Comparison of ENCODE assay signal across 28 cellular contexts in genomic region chrX:112631892-112632291, GRCh38. TPM values are rescaled to one million over a fixed set of nuclear protein-coding genes. Genes with fewer than 3 reads are reported as not detected.
"Had no signal": no experiment of that assay in that cellular context is flagged by ENCODE, and none has a peak within 500 bp of the region (broad histone marks: within the 10 kb centered on the region; RNA-seq: fewer than 3 reads in every experiment).

No MANE protein-coding gene starts in this region.

- H3K4me3 ChIP-seq: esophagus squamous epithelium, lung, skin epidermis, spleen, testis, tibial artery had no signal

- FAIRE-seq: endometrium, kidney, urothelium cell line had no signal

- H3K36me3 ChIP-seq: esophagus squamous epithelium, neutrophil, spleen, tibial artery had no signal

- H3K36me3 Mint-ChIP-seq: memory B cell; natural killer cell; stimulated activated memory B cell treated with anti-CD40 and anti-IgM and Interleukin-4, amounts not matched to agents 10 μg/mL and 1 μg/mL and 100 μg/mL, for 72 hours; type B pancreatic cell had no signal

- H3K9me3 ChIP-seq: esophagus squamous epithelium, neutrophil, spleen, testis, tibial artery had no signal

- H3K9me3 Mint-ChIP-seq: effector memory CD8-positive, alpha-beta T cell; memory B cell; natural killer cell; neural crest cell; stimulated activated memory B cell treated with anti-CD40 and anti-IgM and Interleukin-4, amounts not matched to agents 10 μg/mL and 1 μg/mL and 100 μg/mL, for 72 hours; type B pancreatic cell had no signal

- H3K9ac ChIP-seq: parathyroid adenoma had no signal

- H3K27ac ChIP-seq: esophagus squamous epithelium, neutrophil, parathyroid adenoma, skin epidermis, spleen, testis, tibial artery had no signal

- ATAC-seq: effector memory CD8-positive, alpha-beta T cell; left lobe of liver; natural killer cell; stimulated activated memory B cell treated with anti-CD40 and anti-IgM and Interleukin-4, amounts not matched to agents 10 μg/mL and 1 μg/mL and 100 μg/mL, for 72 hours; stimulated activated naive CD8-positive, alpha-beta T cell treated with anti-CD3 and anti-CD28 coated beads, Interleukin-15, Interleukin-2, amounts not matched to agents 100 U/mL and 50 U/mL, for 24 hours had no signal

- DNase-seq: cortex of kidney; effector memory CD8-positive, alpha-beta T cell; erythroblast; esophagus squamous epithelium; foreskin melanocyte; glutamatergic neuron; kidney; natural killer cell; spleen; stimulated activated CD4-positive, alpha-beta T cell treated with anti-CD3 and anti-CD28 coated beads, Interleukin-4, amount 100 ng/mL, for 4 hours; stimulated activated naive CD8-positive, alpha-beta T cell treated with anti-CD3 and anti-CD28 coated beads, Interleukin-15, Interleukin-2, amounts not matched to agents 100 U/mL and 50 U/mL, for 24 hours; substantia nigra; testis; tibial artery had no signal

- H3K4me3 Mint-ChIP-seq: effector memory CD8-positive, alpha-beta T cell; memory B cell; natural killer cell; neural crest cell; stimulated activated memory B cell treated with anti-CD40 and anti-IgM and Interleukin-4, amounts not matched to agents 10 μg/mL and 1 μg/mL and 100 μg/mL, for 72 hours; type B pancreatic cell had no signal

- H3K79me2 ChIP-seq: parathyroid adenoma had no signal

- H3K4me1 Mint-ChIP-seq: memory B cell; neural crest cell; stimulated activated memory B cell treated with anti-CD40 and anti-IgM and Interleukin-4, amounts not matched to agents 10 μg/mL and 1 μg/mL and 100 μg/mL, for 72 hours had no signal

- H3K27me3 ChIP-seq: esophagus squamous epithelium, neutrophil, testis, tibial artery had no signal

- H2AFZ ChIP-seq: parathyroid adenoma had no signal

- H3K27ac Mint-ChIP-seq: effector memory CD8-positive, alpha-beta T cell; memory B cell; natural killer cell; progenitor cell of endocrine pancreas; stimulated activated memory B cell treated with anti-CD40 and anti-IgM and Interleukin-4, amounts not matched to agents 10 μg/mL and 1 μg/mL and 100 μg/mL, for 72 hours; type B pancreatic cell had no signal

- H3K27me3 Mint-ChIP-seq: effector memory CD8-positive, alpha-beta T cell; progenitor cell of endocrine pancreas; stimulated activated memory B cell treated with anti-CD40 and anti-IgM and Interleukin-4, amounts not matched to agents 10 μg/mL and 1 μg/mL and 100 μg/mL, for 72 hours; type B pancreatic cell had no signal

- H3K4me1 ChIP-seq: esophagus squamous epithelium, parathyroid adenoma, spleen, testis, tibial artery had no signal

RNA-seq across cellular contexts. Expression of gene LHFPL1, which starts 47.8 kb away (rescaled TPM):
- total RNA-seq: kidney, left lobe of liver, liver, osteoblast had no signal
- polyA plus RNA-seq: liver had no signal
